19 cellular contexts compared by ENCODE assay signal in the genomic region with DNA sequence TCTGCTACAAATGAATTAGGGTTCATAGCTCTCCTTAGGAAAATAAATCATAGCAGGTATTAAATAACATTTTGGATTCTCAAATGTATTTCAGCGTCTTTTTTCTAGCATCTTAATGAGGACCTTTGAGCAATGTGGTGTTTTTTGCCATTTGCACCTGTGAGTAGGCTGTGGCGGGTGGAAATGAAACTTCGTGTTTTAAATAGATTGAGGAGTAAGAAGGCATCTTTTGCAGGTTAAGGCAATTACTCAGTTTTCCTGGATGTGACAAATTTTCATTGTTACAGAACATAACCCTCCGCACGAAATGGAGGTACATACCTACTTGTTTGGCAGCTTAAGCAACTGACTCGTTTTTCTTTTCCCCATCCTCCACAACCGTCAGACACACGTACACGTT.
DNase-seq lines count a peak whose midpoint lies in the region; TF ChIP-seq lines count a peak whose summit lies in the region.
"Had no signal": no experiment of that assay in that cellular context is flagged by ENCODE, and none has a peak within 500 bp of the region (broad histone marks: within the 10 kb centered on the region; RNA-seq: fewer than 3 reads in every experiment).

No MANE protein-coding gene starts in this region.

- H3K4me2 ChIP-seq in MM.1S (ENCODE audit: low read depth, low read length) = peak overlapping the region; percentile 54; the same call in 1 of the 2 replicates
- H3K4me2 ChIP-seq: A549; BLaER1 treated with 17β-estradiol and CSF1 and Interleukin-3, amounts not matched to agents 10 nM and 100 nM had no signal

- H3K27ac Mint-ChIP-seq in activated CD4-positive, alpha-beta memory T cell treated with anti-CD3 and anti-CD28 coated beads for 36 hours = no peak overlapping the region
- H3K27ac Mint-ChIP-seq: B cell; CD4-positive, alpha-beta T cell; CD8-positive, alpha-beta T cell had no signal

- H3F3A ChIP-seq in MM.1S (ENCODE audit: insufficient read depth, low read length) = 0 out of 2 replicates have a peak, but pooled peaks cover 4% of the 10 kb centered on the region

- peaks cover 48% of the 10 kb centered on the region for H3K4me1 ChIP-seq in MM.1S (ENCODE audit: low read length)
- H3K4me1 ChIP-seq: A549, Caco-2 had no signal

- no peak for TF ChIP-seq CTCF in GM12865 (IDR thresholded peaks at IDR 0.05; ENCODE audit: insufficient read depth, low read depth, low read length, missing control alignments)
- TF ChIP-seq CTCF in MM.1S (IDR thresholded peaks at IDR 0.05; ENCODE audit: low read length) = no peak

- no peaks in the 10 kb centered on the region for H3K79me2 ChIP-seq in MM.1S (ENCODE audit: low read length)

- peak overlapping the region; percentile 61 for H3K27ac ChIP-seq in MM.1S (ENCODE audit: low read length)
- H3K27ac ChIP-seq: 22Rv1; A549; BLaER1 treated with 17β-estradiol and CSF1 and Interleukin-3, amounts not matched to agents 10 nM and 100 nM; C4-2B had no signal

- no peaks in the 10 kb centered on the region for H3K36me3 ChIP-seq in MM.1S (replicated peaks; ENCODE audit: insufficient read depth, low read length)
- H3K36me3 ChIP-seq: BLaER1 treated with 17β-estradiol and CSF1 and Interleukin-3, amounts not matched to agents 10 nM and 100 nM had no signal

- intact Hi-C loops in activated CD4-positive, alpha-beta memory T cell treated with anti-CD3 and anti-CD28 coated beads for 36 hours (cut with micrococcal nuclease) = no loop called here

- H3K27me3 ChIP-seq in MM.1S (replicated peaks; ENCODE audit: insufficient read depth, low read length) = no peaks in the 10 kb centered on the region
- H3K27me3 ChIP-seq: BLaER1 treated with 17β-estradiol and CSF1 and Interleukin-3, amounts not matched to agents 10 nM and 100 nM had no signal

- CTCF ChIA-PET in activated CD4-positive, alpha-beta memory T cell treated with anti-CD3 and anti-CD28 coated beads for 36 hours (lab: Charles Lee) = no interaction called here

- no peaks in the 10 kb centered on the region for H3K36me3 Mint-ChIP-seq in activated CD4-positive, alpha-beta memory T cell treated with anti-CD3 and anti-CD28 coated beads for 36 hours
- H3K36me3 Mint-ChIP-seq: CD8-positive, alpha-beta T cell had no signal

- POLR2A ChIA-PET in activated CD4-positive, alpha-beta memory T cell treated with anti-CD3 and anti-CD28 coated beads for 36 hours (lab: Charles Lee) = no interaction called here

- H3K9ac ChIP-seq in MM.1S (ENCODE audit: low read length) = no peak overlapping the region; the same call in 1 of the 2 replicates
- H3K9ac ChIP-seq: BLaER1 treated with 17β-estradiol and CSF1 and Interleukin-3, amounts not matched to agents 10 nM and 100 nM had no signal

- H3K9me3 ChIP-seq in MM.1S (replicated peaks; ENCODE audit: insufficient read depth, low read length) = no peaks in the 10 kb centered on the region
- H3K9me3 ChIP-seq: A549; BLaER1 treated with 17β-estradiol and CSF1 and Interleukin-3, amounts not matched to agents 10 nM and 100 nM; Caco-2 had no signal

- peak; percentile 32 for DNase-seq in GM12865 (ENCODE audit: low read depth)
- peak; percentile 75 for DNase-seq in MM.1S
- peak; percentile 8 for DNase-seq in RPMI8226
- DNase-seq in putamen (ENCODE audit: low spot score) = peak; percentile 26
- no peak for DNase-seq in NCI-H748 treated with DMSO at 0.1 percent for 48 hours (lab: John Stamatoyannopoulos, UW)
- DNase-seq in activated CD4-positive, alpha-beta memory T cell treated with anti-CD3 and anti-CD28 coated beads for 36 hours = no peak
- no peak for DNase-seq in activated CD4-positive, alpha-beta T cell treated with anti-CD3 and anti-CD28 coated beads, Interleukin-2, amount 50 U/mL, for 1 hour
- DNase-seq: AML-193; Caco-2; Calu3; CD4-positive, alpha-beta T cell; CD8-positive, alpha-beta T cell; DMS79 treated with DMSO at 0.1 percent for 48 hours; GF-D8 had no signal

- H2AFZ ChIP-seq in MM.1S (ENCODE audit: low read length) = peak overlapping the region; percentile 14; the same call in 1 of the 2 replicates

- no peaks in the 10 kb centered on the region for H4K20me1 ChIP-seq in MM.1S (ENCODE audit: insufficient read depth, low read length)
- H4K20me1 ChIP-seq: BLaER1 treated with 17β-estradiol and CSF1 and Interleukin-3, amounts not matched to agents 10 nM and 100 nM had no signal

- H3K4me3 Mint-ChIP-seq in activated CD4-positive, alpha-beta memory T cell treated with anti-CD3 and anti-CD28 coated beads for 36 hours = no peak overlapping the region
- H3K4me3 Mint-ChIP-seq: B cell; CD4-positive, alpha-beta T cell; CD8-positive, alpha-beta T cell had no signal

- H3K9me3 Mint-ChIP-seq in activated CD4-positive, alpha-beta memory T cell treated with anti-CD3 and anti-CD28 coated beads for 36 hours = no peaks in the 10 kb centered on the region
- H3K9me3 Mint-ChIP-seq: CD4-positive, alpha-beta T cell; CD8-positive, alpha-beta T cell had no signal

- no peaks in the 10 kb centered on the region for H3K9me2 ChIP-seq in MM.1S (replicated peaks; ENCODE audit: insufficient read depth, low read length)

- H3K27me3 Mint-ChIP-seq in activated CD4-positive, alpha-beta memory T cell treated with anti-CD3 and anti-CD28 coated beads for 36 hours = no peaks in the 10 kb centered on the region
- H3K27me3 Mint-ChIP-seq: B cell; CD4-positive, alpha-beta T cell had no signal

- H3K4me3 ChIP-seq in GM12865 (ENCODE audit: low read depth, low read length) (no peak overlapping the region), MM.1S (ENCODE audit: low read length) (no peak overlapping the region; the same call in 1 of the 2 replicates)
- H3K4me3 ChIP-seq: A549; BLaER1 treated with 17β-estradiol and CSF1 and Interleukin-3, amounts not matched to agents 10 nM and 100 nM had no signal

- no peaks in the 10 kb centered on the region for H3K4me1 Mint-ChIP-seq in activated CD4-positive, alpha-beta memory T cell treated with anti-CD3 and anti-CD28 coated beads for 36 hours (ENCODE audit: low read depth)
- H3K4me1 Mint-ChIP-seq: B cell had no signal

Comparison
In these comparisons a context has a peak if more than half of its experiments do, and no peak if none do; other contexts are left out.
1. DNase-seq: peak in GM12865 (single experiment), MM.1S (single experiment), RPMI8226 (single experiment) and putamen (single experiment); none in NCI-H748 treated with DMSO at 0.1 percent for 48 hours (single experiment), activated CD4-positive, alpha-beta memory T cell treated with anti-CD3 and anti-CD28 coated beads for 36 hours (single experiment) and activated CD4-positive, alpha-beta T cell treated with anti-CD3 and anti-CD28 coated beads, Interleukin-2, amount 50 U/mL, for 1 hour (single experiment).